In genomic region chr17:71959129-71959528, GRCh38 we compare ENCODE assay signal across 12 cellular contexts.
DNase-seq lines count a peak whose midpoint lies in the region; ATAC-seq and TF ChIP-seq lines count a peak whose summit lies in the region.
"Had no signal": no experiment of that assay in that cellular context is flagged by ENCODE, and none has a peak within 500 bp of the region (broad histone marks: within the 10 kb centered on the region; RNA-seq: fewer than 3 reads in every experiment).

No MANE protein-coding gene starts in this region.

- TF ChIP-seq CTCF in GM06990 (IDR thresholded peaks at IDR 0.05; ENCODE audit: insufficient read depth, low read length, poor library complexity, severe bottlenecking) (peak; percentile 63), body of pancreas (IDR thresholded peaks at IDR 0.05) (peak in 5 of 7 experiments; percentile 32 to 48 (median 42)), nephron progenitor cell (IDR thresholded peaks at IDR 0.05) (peak; percentile 25)

- H3K36me3 ChIP-seq in GM06990 (ENCODE audit: control insufficient read depth, insufficient read depth, low read length) (no peaks in the 10 kb centered on the region), Karpas-422 (ENCODE audit: insufficient read depth, low read length) (no peaks in the 10 kb centered on the region), body of pancreas (replicated peaks in 1 of 2; ENCODE audit: insufficient read depth in 1 of 2, low read depth in 2 of 2) (no peaks in the 10 kb centered on the region)

- H3K27me3 ChIP-seq in GM06990 (replicated peaks; ENCODE audit: control insufficient read depth, insufficient read depth, low read length) (no peaks in the 10 kb centered on the region), Karpas-422 (ENCODE audit: low read length) (no peaks in the 10 kb centered on the region), body of pancreas (no peaks in the 10 kb centered on the region)

- WGBS in body of pancreas, 2 donors, result 83 to 86% methylated on average over 3 of the region's 3 CpGs

- H3K27ac Mint-ChIP-seq in nephron progenitor cell, result no peak overlapping the region

- H3K79me2 ChIP-seq in Karpas-422 (ENCODE audit: low read length), result no peaks in the 10 kb centered on the region

- no peaks in the 10 kb centered on the region for H3K9me2 ChIP-seq in Karpas-422 (replicated peaks; ENCODE audit: insufficient read depth, low read length)

- H3K9ac ChIP-seq in Karpas-422 (ENCODE audit: low read length), result no peak overlapping the region

- H3K4me3 Mint-ChIP-seq in nephron progenitor cell, result no peak overlapping the region

- no peak for DNase-seq in GM06990 (ENCODE audit: extremely low read depth, insufficient read length)
- DNase-seq in Karpas-422, result peak; percentile 75
- DNase-seq in body of pancreas, result no peak
- no peak for DNase-seq in nephron progenitor cell
- DNase-seq in Ammon's horn (ENCODE audit: low spot score), result no peak
- DNase-seq in central memory CD4-positive, alpha-beta T cell, result no peak
- DNase-seq in dermis blood vessel endothelial cell, result no peak
- no peak for DNase-seq in activated gamma-delta T cell (lab: John Stamatoyannopoulos, UW)
- DNase-seq: activated CD8-positive, alpha-beta memory T cell treated with anti-CD3 and anti-CD28 coated beads for 24 hours; effector CD4-positive, alpha-beta T cell; NK-92 treated with Interleukin-12 subunit alpha and Interleukin-12 subunit beta, amount 100 ng/mL, for 24 hours; stimulated activated CD4-positive, alpha-beta T cell treated with anti-CD3 and anti-CD28 coated beads, Interleukin-4, amount 100 ng/mL, for 4 hours had no signal

- peaks cover 11% of the 10 kb centered on the region for H3K27me3 Mint-ChIP-seq in nephron progenitor cell (ENCODE audit: low read depth, poor library complexity)

- H3K36me3 Mint-ChIP-seq in nephron progenitor cell (ENCODE audit: low read depth), result no peaks in the 10 kb centered on the region

- no peak overlapping the region for H3K27ac ChIP-seq in Karpas-422 (ENCODE audit: low read length)
- H3K27ac ChIP-seq in body of pancreas, result no peak overlapping the region

- H3K4me1 Mint-ChIP-seq in nephron progenitor cell, result no peaks in the 10 kb centered on the region

- H4K20me1 ChIP-seq in Karpas-422 (ENCODE audit: insufficient read depth, low read depth, low read length), result no peaks in the 10 kb centered on the region

- H2AFZ ChIP-seq in Karpas-422 (ENCODE audit: low read length), result no peak overlapping the region

- H3K9me3 ChIP-seq in Karpas-422 (ENCODE audit: low read length) (no peaks in the 10 kb centered on the region), body of pancreas (no peaks in the 10 kb centered on the region)

- ATAC-seq in body of pancreas, result no peak

- H3K9me3 Mint-ChIP-seq in nephron progenitor cell, result peaks cover 20% of the 10 kb centered on the region

- no peaks in the 10 kb centered on the region for H3K4me1 ChIP-seq in Karpas-422 (ENCODE audit: low read length)
- no peaks in the 10 kb centered on the region for H3K4me1 ChIP-seq in body of pancreas

- H3K4me3 ChIP-seq in GM06990 (replicated peaks; ENCODE audit: low read depth, low read length), result no peak overlapping the region
- no peak overlapping the region for H3K4me3 ChIP-seq in Karpas-422 (ENCODE audit: low read length)
- no peak overlapping the region for H3K4me3 ChIP-seq in body of pancreas

- no peak for TF ChIP-seq POLR2A in body of pancreas (IDR thresholded peaks at IDR 0.05)

- intact Hi-C loops in body of pancreas (cut with DNase I), result no loop called here

- no peak overlapping the region for H3K4me2 ChIP-seq in Karpas-422 (ENCODE audit: low read depth, low read length, poor library complexity, severe bottlenecking)
